Comparison of ENCODE assay signal across 8 cellular contexts in the genomic region with DNA sequence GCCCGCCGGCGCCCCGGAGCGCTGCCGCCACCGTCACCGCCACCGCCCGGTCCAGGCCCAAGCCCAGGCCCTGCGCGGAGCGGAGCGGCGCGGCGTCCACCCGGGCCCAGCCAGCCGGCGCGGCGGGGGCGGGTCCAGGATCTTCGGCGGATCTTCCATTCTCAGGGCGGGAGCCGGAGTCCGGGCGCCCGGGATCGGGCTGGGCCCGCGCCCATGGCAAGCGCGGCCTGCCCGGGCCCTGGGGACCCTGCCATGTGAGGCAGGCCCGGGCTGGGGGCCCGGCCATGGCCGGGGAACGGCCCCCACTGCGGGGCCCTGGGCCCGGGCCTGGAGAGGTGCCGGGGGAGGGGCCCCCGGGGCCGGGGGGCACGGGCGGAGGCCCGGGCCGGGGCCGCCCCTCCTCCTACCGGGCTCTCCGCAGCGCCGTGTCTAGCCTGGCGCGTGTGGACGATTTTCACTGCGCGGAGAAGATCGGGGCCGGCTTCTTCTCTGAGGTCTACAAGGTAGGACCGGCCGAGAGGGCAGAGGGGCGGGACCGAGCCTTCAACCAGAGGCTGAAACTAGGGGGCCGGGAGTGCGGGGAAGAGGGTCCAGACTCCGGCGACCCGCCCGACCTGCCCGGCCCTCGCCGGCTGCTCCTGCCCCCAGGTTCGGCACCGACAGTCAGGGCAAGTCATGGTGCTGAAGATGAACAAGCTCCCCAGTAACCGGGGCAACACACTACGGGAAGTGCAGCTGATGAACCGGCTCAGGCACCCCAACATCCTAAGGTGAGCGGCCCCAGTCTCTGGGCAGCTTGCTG. TPM values are rescaled to one million over a fixed set of nuclear protein-coding genes. Genes with fewer than 3 reads are reported as not detected.
DNase-seq lines count a peak whose midpoint lies in the region; ATAC-seq and TF ChIP-seq lines count a peak whose summit lies in the region.

No MANE protein-coding gene starts in this region.

- peak overlapping the region; percentile 46 for H3K27ac ChIP-seq in CD4-positive, alpha-beta T cell (ENCODE audit: low read depth, low read length)
- H3K27ac ChIP-seq in endodermal cell (ENCODE audit: low read depth, low read length) (no peak overlapping the region), muscle layer of colon (ENCODE audit: low read depth, low read length) (peak overlapping the region; percentile 78), upper lobe of right lung (peak overlapping the region; percentile 66)

- H3K4me1 Mint-ChIP-seq in CD4-positive, alpha-beta T cell (ENCODE audit: low read depth): peaks cover 35% of the 10 kb centered on the region
- peaks cover 5% of the 10 kb centered on the region for H3K4me1 Mint-ChIP-seq in endodermal cell

- CTCF ChIA-PET in CD4-positive, alpha-beta T cell (lab: Charles Lee): interaction anchor here (1.1 to 4.3 kb wide), 3 partner anchors 11 to 53 kb away, joined by 4 to 31 read pairs (median 5); a partner anchor contains a TSS

- H3K4me1 ChIP-seq in endodermal cell (ENCODE audit: control insufficient read depth, insufficient read depth, low read length): peaks cover 6% of the 10 kb centered on the region
- H3K4me1 ChIP-seq in muscle layer of colon (ENCODE audit: insufficient read depth, low read length): peaks cover 29% of the 10 kb centered on the region
- peaks cover 28% of the 10 kb centered on the region for H3K4me1 ChIP-seq in upper lobe of right lung

- no peak for TF ChIP-seq CTCF in CD4-positive, alpha-beta T cell (IDR thresholded peaks at IDR 0.05)
- no peak for TF ChIP-seq CTCF in WI38 (IDR thresholded peaks at IDR 0.05; ENCODE audit: low read depth, low read length)
- TF ChIP-seq CTCF in endodermal cell (conservative IDR thresholded peaks at IDR 0.05): no peak
- TF ChIP-seq CTCF in upper lobe of right lung (IDR thresholded peaks at IDR 0.05): no peak

- no peaks in the 10 kb centered on the region for H3K9me3 Mint-ChIP-seq in CD4-positive, alpha-beta T cell
- no peaks in the 10 kb centered on the region for H3K9me3 Mint-ChIP-seq in endodermal cell

- POLR2A ChIA-PET in CD4-positive, alpha-beta T cell (lab: Charles Lee): interaction anchor here (0.7 to 3.9 kb wide), 10 partner anchors 12 to 585 kb away, joined by 3 to 45 read pairs (median 12); a partner anchor contains a TSS

- ATAC-seq in CD4-positive, alpha-beta T cell (ENCODE audit: poor library complexity): no peak
- ATAC-seq in GM19324 (IDR thresholded peaks at IDR 0.05; ENCODE audit: low FRiP score, unreplicated experiment): peak; percentile 22
- peak; percentile 6 for ATAC-seq in HG03342 (IDR thresholded peaks at IDR 0.05; ENCODE audit: unreplicated experiment)
- ATAC-seq in upper lobe of right lung: peak; percentile 0

- H3K4me3 ChIP-seq in WI38 (ENCODE audit: low read depth, low read length) (peak overlapping the region; percentile 75), endodermal cell (ENCODE audit: low read length) (peak overlapping the region; percentile 94), muscle layer of colon (ENCODE audit: low read depth in 1 of 2, low read length in 2 of 2) (peak overlapping the region; percentile 68 to 74), upper lobe of right lung (peak overlapping the region; percentile 74)

- H3K9me3 ChIP-seq in CD4-positive, alpha-beta T cell (ENCODE audit: control insufficient read depth, low read length): no peaks in the 10 kb centered on the region
- H3K9me3 ChIP-seq in endodermal cell (ENCODE audit: control insufficient read depth, low read length) (no peaks in the 10 kb centered on the region), muscle layer of colon (ENCODE audit: low read length) (no peaks in the 10 kb centered on the region), upper lobe of right lung (no peaks in the 10 kb centered on the region)

- intact Hi-C loops in CD4-positive, alpha-beta T cell (cut with DNase I, micrococcal nuclease): loop anchor here (1.0 to 10.0 kb wide), 7 partner anchors 41 to 1159 kb away; a partner anchor contains a TSS
- intact Hi-C loops in upper lobe of right lung (cut with DNase I): no loop called here

- 0 to 2% methylated on average over 34 to 80 of the region's 80 CpGs for WGBS in endodermal cell (ENCODE audit: insufficient coverage in 1 of 2, insufficient read length in 1 of 2), 2 experiments

- no peaks in the 10 kb centered on the region for H3K27me3 Mint-ChIP-seq in CD4-positive, alpha-beta T cell
- peaks cover 2% of the 10 kb centered on the region for H3K27me3 Mint-ChIP-seq in endodermal cell (ENCODE audit: insufficient read depth)

- no peaks in the 10 kb centered on the region for H3K27me3 ChIP-seq in CD4-positive, alpha-beta T cell (ENCODE audit: control insufficient read depth, insufficient read depth, low read length)
- H3K27me3 ChIP-seq in endodermal cell (ENCODE audit: control insufficient read depth, insufficient read depth, low read length, poor library complexity, severe bottlenecking): no peaks in the 10 kb centered on the region
- no peaks in the 10 kb centered on the region for H3K27me3 ChIP-seq in muscle layer of colon (ENCODE audit: control insufficient read depth in 1 of 2, insufficient read depth in 2 of 2, low read length in 2 of 2)
- no peaks in the 10 kb centered on the region for H3K27me3 ChIP-seq in upper lobe of right lung

- H3K27ac Mint-ChIP-seq in CD4-positive, alpha-beta T cell: peak overlapping the region; percentile 15
- H3K27ac Mint-ChIP-seq in endodermal cell: no peak overlapping the region

- DNase-seq in CD4-positive, alpha-beta T cell: peak in 7 of 10 experiments; percentile 11 to 40 (median 21)
- DNase-seq in endodermal cell (peak; percentile 69), upper lobe of right lung (no peak), NCI-H2171 treated with DMSO at 0.1 percent for 48 hours (lab: John Stamatoyannopoulos, UW) (no peak)

- peak overlapping the region; percentile 71 for H3K4me3 Mint-ChIP-seq in CD4-positive, alpha-beta T cell
- peak overlapping the region; percentile 81 for H3K4me3 Mint-ChIP-seq in endodermal cell

- peaks cover 14% of the 10 kb centered on the region for H3K36me3 ChIP-seq in endodermal cell (ENCODE audit: control insufficient read depth, insufficient read depth, low read length)
- H3K36me3 ChIP-seq in muscle layer of colon (ENCODE audit: insufficient read depth, low read length): peaks cover 38% of the 10 kb centered on the region
- H3K36me3 ChIP-seq in upper lobe of right lung: peaks cover 27% of the 10 kb centered on the region

- H3K9ac ChIP-seq in endodermal cell (ENCODE audit: extremely low read depth, low read length, poor library complexity, severe bottlenecking): peak overlapping the region; percentile 47
- H3K9ac ChIP-seq in muscle layer of colon (ENCODE audit: low read length): peak overlapping the region; percentile 58

- peaks cover 30% of the 10 kb centered on the region for H3K36me3 Mint-ChIP-seq in CD4-positive, alpha-beta T cell (ENCODE audit: low read depth)
- peaks cover 18% of the 10 kb centered on the region for H3K36me3 Mint-ChIP-seq in endodermal cell (ENCODE audit: low read depth)

RNA-seq across cellular contexts. Expression of a gene that starts 0.5 kb away (rescaled TPM):
- total RNA-seq in CD4-positive, alpha-beta T cell: 10 to 100 TPM; 18.5 to 18.6 TPM
- total RNA-seq in endodermal cell (10 to 100 TPM; 30.7 to 35.2 TPM), upper lobe of right lung (43.9 TPM)
- polyA plus RNA-seq in endodermal cell (2013, experiment 1 of 2): 25.5 TPM
- polyA plus RNA-seq in endodermal cell (2013, experiment 2 of 2): 21.3 TPM

RNA-seq across cellular contexts. Expression of a gene that starts 12.7 kb away (rescaled TPM):
- 1 to 10 TPM; 2.3 to 3.6 TPM for total RNA-seq in CD4-positive, alpha-beta T cell
- total RNA-seq in endodermal cell (1 to 10 TPM; 2.4 to 6.9 TPM), upper lobe of right lung (3.0 TPM)
- polyA plus RNA-seq in endodermal cell (2013, experiment 1 of 2): 6.3 TPM
- 5.0 TPM for polyA plus RNA-seq in endodermal cell (2013, experiment 2 of 2)

RNA-seq across cellular contexts. Expression of a gene that starts 45.2 kb away (rescaled TPM):
- total RNA-seq in CD4-positive, alpha-beta T cell: 10 to 100 TPM; 18.4 to 19.2 TPM
- under 1 TPM in 1 of 2 donors, not detected in 1; 0.22 TPM for total RNA-seq in endodermal cell
- 0.32 TPM for polyA plus RNA-seq in endodermal cell (2013, experiment 1 of 2)
- polyA plus RNA-seq in endodermal cell (2013, experiment 2 of 2): not detected
- 2.2 TPM for total RNA-seq in upper lobe of right lung

RNA-seq across cellular contexts. Expression of a gene that starts 52.3 kb away (rescaled TPM):
- total RNA-seq in CD4-positive, alpha-beta T cell: over 10,000 TPM; 14,857 to 24,615 TPM
- total RNA-seq in endodermal cell (over 10,000 TPM; 17,358 to 20,060 TPM), upper lobe of right lung (30,828 TPM)
- 4,324 TPM for polyA plus RNA-seq in endodermal cell (2013, experiment 1 of 2)
- 7,111 TPM for polyA plus RNA-seq in endodermal cell (2013, experiment 2 of 2)

RNA-seq across cellular contexts. Expression of a gene that starts 52.6 kb away (rescaled TPM):
- total RNA-seq in CD4-positive, alpha-beta T cell: 10 to 100 TPM; 10.2 TPM
- total RNA-seq in endodermal cell (10 to 100 TPM; 10.6 to 15.3 TPM), upper lobe of right lung (31.1 TPM)
- polyA plus RNA-seq in endodermal cell (2013, experiment 1 of 2): 14.7 TPM
- 17.7 TPM for polyA plus RNA-seq in endodermal cell (2013, experiment 2 of 2)

Comparison
In these comparisons a context has a peak if more than half of its experiments do, and no peak if none do; other contexts are left out.
1. DNase-seq: peak in CD4-positive, alpha-beta T cell (7 of 10) and endodermal cell (single experiment); none in upper lobe of right lung (single experiment) and NCI-H2171 treated with DMSO at 0.1 percent for 48 hours (single experiment).
2. Peak in every context shown above with its lines, with median percentiles within 50 percentile points of each other: H3K4me3 ChIP-seq.